29 cellular contexts compared by ENCODE assay signal in the genomic region with DNA sequence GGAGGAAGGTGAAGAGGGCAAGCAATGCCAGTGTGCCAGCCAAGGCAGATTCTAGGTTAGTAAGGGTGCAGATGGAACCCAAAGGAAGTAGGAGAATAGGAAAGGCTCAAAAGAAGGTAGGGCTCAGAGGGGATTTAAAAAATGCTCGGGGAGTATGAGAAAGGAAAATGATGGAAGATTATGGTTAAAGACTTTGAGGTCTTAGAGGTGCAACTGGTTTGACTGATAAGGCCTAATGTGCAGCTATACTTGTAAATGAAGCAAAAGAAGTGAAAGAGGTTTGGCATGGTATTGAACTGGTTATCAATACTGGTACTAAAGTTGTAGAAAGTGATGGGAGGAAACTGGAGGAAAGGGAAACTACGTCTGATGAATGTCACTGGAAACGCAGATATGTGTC.
"Had no signal": no experiment of that assay in that cellular context is flagged by ENCODE, and none has a peak within 500 bp of the region (broad histone marks: within the 10 kb centered on the region; RNA-seq: fewer than 3 reads in every experiment).

No MANE protein-coding gene starts in this region.

- ATAC-seq: foreskin keratinocyte; gastroesophageal sphincter; heart right ventricle; left cardiac atrium; left lung; mucosa of descending colon; natural killer cell treated with Interleukin-12 subunit alpha and Interleukin-12 subunit beta and Interleukin-15 and Interleukin-18, amount 100 ng/mL, for 72 hours; pancreas; stimulated activated naive B cell treated with anti-CD40 and anti-IgM and Interleukin-4, amounts not matched to agents 10 μg/mL and 1 μg/mL and 100 μg/mL, for 72 hours; upper lobe of right lung had no signal

- H3K4me1 ChIP-seq: right lobe of liver, vagina had no signal

- H3K9me3 ChIP-seq: gastroesophageal sphincter, mucosa of descending colon, neutrophil, pancreas, right lobe of liver, thoracic aorta, tibial nerve, upper lobe of right lung had no signal

- H3K27ac ChIP-seq: esophagus muscularis mucosa, foreskin keratinocyte, gastroesophageal sphincter, heart right ventricle, left lung, neutrophil, pancreas, right lobe of liver, thoracic aorta, tibial nerve, upper lobe of right lung, vagina had no signal

- H3K27me3 Mint-ChIP-seq: naive B cell; natural killer cell treated with Interleukin-12 subunit alpha and Interleukin-12 subunit beta and Interleukin-15 and Interleukin-18, amount 100 ng/mL, for 72 hours; stimulated activated naive B cell treated with anti-CD40 and anti-IgM and Interleukin-4, amounts not matched to agents 10 μg/mL and 1 μg/mL and 100 μg/mL, for 72 hours; stimulated activated naive CD8-positive, alpha-beta T cell treated with anti-CD3 and anti-CD28 coated beads, Interleukin-15, Interleukin-2, amounts not matched to agents 100 ng/mL and 50 ng/mL, for 24 hours had no signal

- H3K4me3 Mint-ChIP-seq: mesothelial cell of epicardium; naive B cell; natural killer cell treated with Interleukin-12 subunit alpha and Interleukin-12 subunit beta and Interleukin-15 and Interleukin-18, amount 100 ng/mL, for 72 hours; neural crest cell; stimulated activated naive B cell treated with anti-CD40 and anti-IgM and Interleukin-4, amounts not matched to agents 10 μg/mL and 1 μg/mL and 100 μg/mL, for 72 hours; stimulated activated naive CD8-positive, alpha-beta T cell treated with anti-CD3 and anti-CD28 coated beads, Interleukin-15, Interleukin-2, amounts not matched to agents 100 ng/mL and 50 ng/mL, for 24 hours had no signal

- H3K36me3 ChIP-seq: esophagus muscularis mucosa, gastroesophageal sphincter, heart right ventricle, left lung, neutrophil, pancreas, right lobe of liver, thoracic aorta, upper lobe of right lung, vagina had no signal

- DNase-seq: dermis blood vessel endothelial cell; effector memory CD4-positive, alpha-beta T cell; foreskin keratinocyte; glutamatergic neuron; heart right ventricle; hippocampal formation; left cardiac atrium; left lung; mesenchymal stem cell; mucosa of descending colon; naive B cell; pancreas; retina; right lobe of liver; small intestine; stimulated activated CD4-positive, alpha-beta T cell treated with anti-CD3 and anti-CD28 coated beads, Interleukin-15, amount 100 ng/mL, for 24 hours; stimulated activated CD4-positive, alpha-beta T cell treated with anti-CD3 and anti-CD28 coated beads, Interleukin-2, amount 100 ng/mL, for 48 hours; stimulated activated naive B cell treated with anti-CD40 and anti-IgM and Interleukin-4, amounts not matched to agents 10 μg/mL and 1 μg/mL and 100 μg/mL, for 72 hours; upper lobe of right lung had no signal

- H3K9me3 Mint-ChIP-seq: naive B cell; neural crest cell; stimulated activated naive B cell treated with anti-CD40 and anti-IgM and Interleukin-4, amounts not matched to agents 10 μg/mL and 1 μg/mL and 100 μg/mL, for 72 hours; stimulated activated naive CD8-positive, alpha-beta T cell treated with anti-CD3 and anti-CD28 coated beads, Interleukin-15, Interleukin-2, amounts not matched to agents 100 ng/mL and 50 ng/mL, for 24 hours had no signal

- H3K4me3 ChIP-seq: esophagus muscularis mucosa, gastroesophageal sphincter, heart right ventricle, left lung, mucosa of descending colon, pancreas, right lobe of liver, thoracic aorta, tibial nerve, upper lobe of right lung, vagina had no signal

- H3K27me3 ChIP-seq: esophagus muscularis mucosa, foreskin keratinocyte, gastroesophageal sphincter, heart right ventricle, left lung, neutrophil, pancreas, right lobe of liver, tibial nerve, upper lobe of right lung, vagina had no signal

- H3K4me1 Mint-ChIP-seq: neural crest cell had no signal

- H3K27ac Mint-ChIP-seq: mesothelial cell of epicardium; stimulated activated naive B cell treated with anti-CD40 and anti-IgM and Interleukin-4, amounts not matched to agents 10 μg/mL and 1 μg/mL and 100 μg/mL, for 72 hours; stimulated activated naive CD8-positive, alpha-beta T cell treated with anti-CD3 and anti-CD28 coated beads, Interleukin-15, Interleukin-2, amounts not matched to agents 100 ng/mL and 50 ng/mL, for 24 hours had no signal
